ENCODE assay signal across 1 cellular context in genomic region chr19:37657157-37657556, GRCh38.
TF ChIP-seq lines count a peak whose summit lies in the region.

No MANE protein-coding gene starts in this region.

TF ChIP-seq in HEK293, 187 proteins besides CTCF, POLR2A, EP300 and RAD21:
- TF ChIP-seq ZNF202 (tag by site-specific recombination; IDR thresholded peaks at IDR 0.05; ENCODE audit: borderline replicate concordance) (peak; percentile 69; the same call in 1 of the 2 replicates), ZNF121 (tag by site-specific recombination; IDR thresholded peaks at IDR 0.05) (peak; percentile 85)
- TF ChIP-seq, protein P1, sequence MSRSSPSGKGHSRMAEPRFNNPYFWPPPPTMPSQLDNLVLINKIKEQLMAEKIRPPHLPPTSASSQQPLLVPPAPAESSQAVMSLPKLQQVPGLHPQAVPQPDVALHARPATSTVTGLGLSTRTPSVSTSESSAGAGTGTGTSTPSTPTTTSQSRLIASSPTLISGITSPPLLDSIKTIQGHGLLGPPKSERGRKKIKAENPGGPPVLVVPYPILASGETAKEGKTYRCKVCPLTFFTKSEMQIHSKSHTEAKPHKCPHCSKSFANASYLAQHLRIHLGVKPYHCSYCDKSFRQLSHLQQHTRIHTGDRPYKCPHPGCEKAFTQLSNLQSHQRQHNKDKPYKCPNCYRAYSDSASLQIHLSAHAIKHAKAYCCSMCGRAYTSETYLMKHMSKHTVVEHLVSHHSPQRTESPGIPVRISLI (tag by site-specific recombination; IDR thresholded peaks at IDR 0.05) = peak; percentile 82
